Comparison of ENCODE assay signal across 11 cellular contexts in the genomic region with DNA sequence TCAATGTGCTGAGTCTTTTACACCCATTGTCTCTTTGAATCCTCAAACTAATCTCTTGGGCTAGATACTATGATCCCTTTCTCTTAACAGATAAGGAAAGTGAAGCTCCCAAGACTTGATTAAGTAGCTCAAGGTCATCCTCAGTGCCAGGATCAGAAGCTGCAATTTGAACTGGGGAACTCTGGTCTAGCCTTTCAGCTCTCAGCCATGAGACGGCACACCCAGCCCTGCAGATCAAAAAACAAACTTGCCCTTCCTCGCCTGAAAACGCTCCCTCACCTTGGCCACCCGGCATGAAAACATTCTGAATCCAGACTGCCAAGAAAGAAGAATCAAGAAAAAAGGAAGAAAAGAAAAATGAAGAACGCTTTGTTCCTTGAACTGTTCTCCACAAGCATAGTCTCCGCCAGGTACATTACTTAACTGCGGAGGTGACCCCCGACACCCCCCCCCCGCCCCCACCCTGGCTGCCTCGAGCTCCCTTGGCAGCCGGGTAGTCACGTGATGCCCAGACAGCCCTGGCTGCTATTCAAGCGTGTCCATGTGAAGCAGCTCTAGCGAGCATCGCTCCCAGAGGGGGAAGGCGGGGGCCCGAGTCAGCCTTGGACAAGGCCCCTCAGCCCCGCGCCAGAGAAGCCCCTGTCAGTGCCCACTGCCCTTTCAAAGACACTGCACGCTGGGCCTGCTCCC.
DNase-seq lines count a peak whose midpoint lies in the region; ATAC-seq, FAIRE-seq and TF ChIP-seq lines count a peak whose summit lies in the region.
"Had no signal": no experiment of that assay in that cellular context is flagged by ENCODE, and none has a peak within 500 bp of the region (broad histone marks: within the 10 kb centered on the region; RNA-seq: fewer than 3 reads in every experiment).

No MANE protein-coding gene starts in this region.

- TF ChIP-seq POLR2A in gastroesophageal sphincter (IDR thresholded peaks at IDR 0.05): no peak

- CTCF ChIA-PET in T-cell (lab: Charles Lee): no interaction called here

- DNase-seq in ACHN (peak; percentile 38), NCI-H345 treated with DMSO at 0.1 percent for 48 hours (lab: John Stamatoyannopoulos, UW; ENCODE audit: unreplicated experiment) (peak; percentile 12), pancreas (peak in 4 of 6 donors; percentile 48 to 75 (median 64)), inferior parietal cortex (ENCODE audit: extremely low spot score) (no peak), DMS114 treated with DMSO at 0.1 percent for 48 hours (lab: John Stamatoyannopoulos, UW; ENCODE audit: unreplicated experiment) (no peak), T-cell (no peak), NCI-H1417 (lab: John Stamatoyannopoulos, UW) (no peak)
- DNase-seq: central memory CD4-positive, alpha-beta T cell; NCI-H1930; stimulated activated CD4-positive, alpha-beta T cell treated with anti-CD3 and anti-CD28 coated beads, Interleukin-2, amount 100 ng/mL, for 48 hours had no signal

- intact Hi-C loops in pancreas (cut with DNase I): no loop called here

- H3K4me1 Mint-ChIP-seq in T-cell: no peaks in the 10 kb centered on the region

- peak; percentile 8 for TF ChIP-seq EP300 in gastroesophageal sphincter (IDR thresholded peaks at IDR 0.05)

- no peaks in the 10 kb centered on the region for H3K27me3 ChIP-seq in gastroesophageal sphincter
- no peaks in the 10 kb centered on the region for H3K27me3 ChIP-seq in pancreas

- H3K4me3 ChIP-seq in gastroesophageal sphincter (no peak overlapping the region), pancreas (no peak overlapping the region)

- H3K27ac ChIP-seq in gastroesophageal sphincter (peak overlapping the region; percentile 44 to 90 (median 84)), pancreas (peak overlapping the region in 2 of 4 donors; percentile 67 to 70)

- no peak overlapping the region for H3K27ac Mint-ChIP-seq in T-cell

- H3K36me3 Mint-ChIP-seq in T-cell: no peaks in the 10 kb centered on the region

- ATAC-seq in gastroesophageal sphincter (peak; percentile 59), pancreas (peak in 3 of 4 donors; percentile 14 to 30 (median 15)), T-cell (replicated peaks in 1 of 4) (no peak)

- no peak for TF ChIP-seq CTCF in gastroesophageal sphincter (IDR thresholded peaks at IDR 0.05)
- TF ChIP-seq CTCF in pancreas (IDR thresholded peaks at IDR 0.05): no peak

- H3K27me3 Mint-ChIP-seq in T-cell: peaks cover 5 to 15% of the 10 kb centered on the region in 2 donors

- in situ Hi-C loops in ACHN (cut with HindIII; ENCODE audit: low pct_ligation_motif_present, low pct_unique_long_range_greater_than_20kb, low sequenced_read_pairs): no loop called here

- peaks cover 3 to 11% (median 5%) of the 10 kb centered on the region in 3 donors for H3K9me3 Mint-ChIP-seq in T-cell

- H3K36me3 ChIP-seq in gastroesophageal sphincter (no peaks in the 10 kb centered on the region), pancreas (no peaks in the 10 kb centered on the region)

- H3K4me3 Mint-ChIP-seq in T-cell: no peak overlapping the region

- WGBS in gastroesophageal sphincter (ENCODE audit: low coverage in 1 of 2), 2 donors: 7 to 8% methylated on average over 6 to 7 of the region's 20 CpGs
- WGBS in pancreas, 2 donors: 26 to 35% methylated on average over 16 to 20 of the region's 20 CpGs

- H3K9me3 ChIP-seq in gastroesophageal sphincter (no peaks in the 10 kb centered on the region), pancreas (no peaks in the 10 kb centered on the region)

- H3K4me1 ChIP-seq in gastroesophageal sphincter: peaks cover 13 to 91% (median 32%) of the 10 kb centered on the region in 3 donors
- peaks cover 0 to 29% (median 0%) of the 10 kb centered on the region in 3 donors for H3K4me1 ChIP-seq in pancreas

- FAIRE-seq in pancreas (lab: Jason Lieb, UNC): no peak

- POLR2A ChIA-PET in T-cell (lab: Charles Lee): no interaction called here

Comparison
In these comparisons a context has a peak if more than half of its experiments do, and no peak if none do; other contexts are left out.
1. DNase-seq: peak in ACHN (single experiment), NCI-H345 treated with DMSO at 0.1 percent for 48 hours (single experiment) and pancreas (4 of 6); none in inferior parietal cortex (single experiment), DMS114 treated with DMSO at 0.1 percent for 48 hours (single experiment), T-cell (0 of 34) and NCI-H1417 (0 of 3).
2. ATAC-seq: peak in gastroesophageal sphincter (single experiment) and pancreas (3 of 4); none in T-cell (0 of 4).